In the genomic region with DNA sequence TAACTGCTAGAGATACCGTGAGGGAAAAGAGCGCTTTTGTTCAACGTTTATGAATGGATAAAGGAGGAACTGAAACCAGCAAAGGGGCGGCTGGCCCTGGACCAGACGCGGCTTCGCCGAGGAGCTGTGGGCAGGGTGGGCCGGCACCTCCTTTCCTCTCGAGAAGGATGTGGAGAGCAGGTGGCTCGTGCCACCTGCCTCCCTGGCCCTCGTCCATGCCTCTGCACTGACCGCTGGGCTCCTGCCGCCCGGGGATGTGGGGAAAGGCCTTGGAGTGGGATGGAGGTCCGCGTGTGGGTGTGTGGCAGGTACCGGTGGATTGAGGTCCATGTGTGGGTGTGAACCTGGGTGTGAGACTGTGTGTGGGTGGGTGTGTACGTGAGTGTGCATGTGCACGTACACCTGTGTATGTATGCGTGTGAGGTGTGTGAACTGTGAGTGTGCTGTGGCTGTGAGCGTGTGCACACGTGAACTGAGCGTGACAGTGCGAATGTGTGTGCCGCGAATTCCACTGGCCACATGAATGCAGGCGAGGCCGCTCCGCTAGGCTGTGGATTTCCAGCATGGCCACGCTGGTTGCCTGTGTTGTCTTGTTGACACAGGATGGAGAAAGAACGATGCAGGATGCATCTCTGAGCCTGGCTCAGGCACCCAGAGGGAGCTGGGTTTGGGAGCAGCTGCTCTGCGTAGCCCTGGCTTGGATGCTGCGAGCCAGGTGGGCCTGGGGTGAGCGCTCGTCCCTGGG, we compare ENCODE assay signal across 9 cellular contexts. TPM values are rescaled to one million over a fixed set of nuclear protein-coding genes. Genes with fewer than 3 reads are reported as not detected.
DNase-seq lines count a peak whose midpoint lies in the region; ATAC-seq and TF ChIP-seq lines count a peak whose summit lies in the region.
"Had no signal": no experiment of that assay in that cellular context is flagged by ENCODE, and none has a peak within 500 bp of the region (broad histone marks: within the 10 kb centered on the region; RNA-seq: fewer than 3 reads in every experiment).

No MANE protein-coding gene starts in this region.

- peaks cover 6% of the 10 kb centered on the region for H3K36me3 Mint-ChIP-seq in stimulated activated memory B cell treated with anti-CD40 and anti-IgM and Interleukin-4, amounts not matched to agents 10 μg/mL and 1 μg/mL and 100 μg/mL, for 72 hours

- peak overlapping the region; percentile 58 for H3K4me3 Mint-ChIP-seq in stimulated activated memory B cell treated with anti-CD40 and anti-IgM and Interleukin-4, amounts not matched to agents 10 μg/mL and 1 μg/mL and 100 μg/mL, for 72 hours

- ATAC-seq in HG02885 (IDR thresholded peaks at IDR 0.05; ENCODE audit: poor library complexity, unreplicated experiment) (peak; percentile 48), HG03135 (IDR thresholded peaks at IDR 0.05; ENCODE audit: unreplicated experiment) (no peak), HG02840 (IDR thresholded peaks at IDR 0.05; ENCODE audit: low FRiP score, unreplicated experiment) (no peak)
- ATAC-seq in stimulated activated memory B cell treated with anti-CD40 and anti-IgM and Interleukin-4, amounts not matched to agents 10 μg/mL and 1 μg/mL and 100 μg/mL, for 72 hours, result peak; percentile 68

- no peaks in the 10 kb centered on the region for H3K36me3 ChIP-seq in Peyer's patch

- H3K27ac Mint-ChIP-seq in stimulated activated memory B cell treated with anti-CD40 and anti-IgM and Interleukin-4, amounts not matched to agents 10 μg/mL and 1 μg/mL and 100 μg/mL, for 72 hours, result peak overlapping the region; percentile 64

- no peaks in the 10 kb centered on the region for H3K9me3 ChIP-seq in Peyer's patch

- DNase-seq in activated gamma-delta T cell treated with Interleukin-2 at 50 U/mL for 16 hours (peak; percentile 2), activated gamma-delta T cell (lab: John Stamatoyannopoulos, UW) (no peak), Peyer's patch (peak; percentile 46 to 59 (median 48)), NCI-H2171 treated with DMSO at 0.1 percent for 48 hours (lab: John Stamatoyannopoulos, UW) (no peak)
- DNase-seq: NCI-H446 treated with DMSO at 0.1 percent for 48 hours had no signal

- H3K4me1 ChIP-seq in Peyer's patch, result peaks cover 0 to 8% (median 2%) of the 10 kb centered on the region in 4 donors

- no peak for TF ChIP-seq CTCF in Peyer's patch (IDR thresholded peaks at IDR 0.05)

- no peak for TF ChIP-seq POLR2A in Peyer's patch (IDR thresholded peaks at IDR 0.05)

- peaks cover 0 to 3% of the 10 kb centered on the region in 2 donors for H3K27me3 ChIP-seq in Peyer's patch

- H3K4me1 Mint-ChIP-seq in stimulated activated memory B cell treated with anti-CD40 and anti-IgM and Interleukin-4, amounts not matched to agents 10 μg/mL and 1 μg/mL and 100 μg/mL, for 72 hours, result peaks cover 35% of the 10 kb centered on the region

- no peak overlapping the region for H3K27ac ChIP-seq in Peyer's patch

- peaks cover 3% of the 10 kb centered on the region for H3K9me3 Mint-ChIP-seq in stimulated activated memory B cell treated with anti-CD40 and anti-IgM and Interleukin-4, amounts not matched to agents 10 μg/mL and 1 μg/mL and 100 μg/mL, for 72 hours

- no peak overlapping the region for H3K4me3 ChIP-seq in Peyer's patch

- peaks cover 56% of the 10 kb centered on the region for H3K27me3 Mint-ChIP-seq in stimulated activated memory B cell treated with anti-CD40 and anti-IgM and Interleukin-4, amounts not matched to agents 10 μg/mL and 1 μg/mL and 100 μg/mL, for 72 hours

RNA-seq across cellular contexts. Expression of gene CEP72, which starts 4.4 kb away (rescaled TPM):
- 10 to 100 TPM in 1 of 4 donors, 1 to 10 TPM in 3; 2.2 to 33.8 (median 4.5) TPM for total RNA-seq in Peyer's patch

Comparison
In these comparisons a context has a peak if more than half of its experiments do, and no peak if none do; other contexts are left out.
1. DNase-seq: peak in activated gamma-delta T cell treated with Interleukin-2 at 50 U/mL for 16 hours (single experiment) and Peyer's patch (3 of 3); none in activated gamma-delta T cell (single experiment) and NCI-H2171 treated with DMSO at 0.1 percent for 48 hours (single experiment).
2. ATAC-seq: peak in HG02885 (single experiment) and stimulated activated memory B cell treated with anti-CD40 and anti-IgM and Interleukin-4, amounts not matched to agents 10 μg/mL and 1 μg/mL and 100 μg/mL, for 72 hours (single experiment); none in HG03135 (single experiment) and HG02840 (single experiment).